9 cellular contexts compared by ENCODE assay signal in genomic region chr15:41559239-41559488, GRCh38. TPM values are rescaled to one million over a fixed set of nuclear protein-coding genes. Genes with fewer than 3 reads are reported as not detected.
DNase-seq lines count a peak whose midpoint lies in the region; ATAC-seq and TF ChIP-seq lines count a peak whose summit lies in the region.
"Had no signal": no experiment of that assay in that cellular context is flagged by ENCODE, and none has a peak within 500 bp of the region (broad histone marks: within the 10 kb centered on the region; RNA-seq: fewer than 3 reads in every experiment).

No MANE protein-coding gene starts in this region.

- CTCF ChIA-PET in BJ (lab: Yijun Ruan, JAX) (interaction anchor here (1.3 to 1.5 kb wide), 3 partner anchors 11 to 45 kb away, joined by 3 to 5 read pairs (median 4); no protein-coding TSS in a partner anchor), PC-3 (lab: Charles Lee) (no interaction called here)

- POLR2A ChIA-PET in BJ (lab: Charles Lee) (no interaction called here), PC-3 (lab: Charles Lee; ENCODE audit: unreplicated experiment) (no interaction called here)

- peak overlapping the region; percentile 98 for H3K4me2 ChIP-seq in PC-3 (ENCODE audit: low read length)

- H3K36me3 ChIP-seq in BJ (ENCODE audit: control insufficient read depth, insufficient read depth, low read length) (no peaks in the 10 kb centered on the region; the same call in 1 of the 2 replicates), PC-3 (ENCODE audit: low read depth, low read length) (no peaks in the 10 kb centered on the region), esophagus squamous epithelium (peaks cover 0 to 31% (median 0%) of the 10 kb centered on the region in 3 donors), ovary (no peaks in the 10 kb centered on the region)

- H3K4me1 ChIP-seq in PC-3 (ENCODE audit: insufficient read depth, low read length) = peaks cover 25% of the 10 kb centered on the region
- peaks cover 15 to 44% (median 26%) of the 10 kb centered on the region in 3 donors for H3K4me1 ChIP-seq in esophagus squamous epithelium
- H3K4me1 ChIP-seq in ovary (ENCODE audit: insufficient read depth) = peaks cover 30% of the 10 kb centered on the region

- no CpG with 5 or more reads among the region's 35 CpGs for WGBS in esophagus squamous epithelium, 2 donors
- WGBS in ovary, 3 donors = 0 to 3% methylated on average over 3 to 35 of the region's 35 CpGs; no CpG with 5 or more reads in 1 of the 3 donors

- H4K20me1 ChIP-seq in PC-3 (ENCODE audit: low read length) = no peaks in the 10 kb centered on the region

- TF ChIP-seq CTCF in BJ (IDR thresholded peaks at IDR 0.05; ENCODE audit: insufficient read depth, low read depth, low read length) (no peak), PC-3 (conservative IDR thresholded peaks at IDR 0.05; ENCODE audit: low read depth, low read length) (no peak), esophagus squamous epithelium (IDR thresholded peaks at IDR 0.05) (no peak), ovary (IDR thresholded peaks at IDR 0.05) (no peak)

- no peak for ATAC-seq in PC-3
- no peak for ATAC-seq in HG02840 (IDR thresholded peaks at IDR 0.05; ENCODE audit: low FRiP score, unreplicated experiment)

- TF ChIP-seq POLR2A in esophagus squamous epithelium (IDR thresholded peaks at IDR 0.05) (no peak), ovary (IDR thresholded peaks at IDR 0.05) (no peak)

- H2AFZ ChIP-seq in PC-3 (ENCODE audit: low read length) = peak overlapping the region; percentile 76; the same call in 1 of the 2 replicates

- H3K79me2 ChIP-seq in PC-3 (ENCODE audit: low read length) = 0 out of 2 replicates have a peak, but pooled peaks cover 6% of the 10 kb centered on the region

- no TSS peak for BruUV-seq in PC-3 (replicated peaks; lab: Mats Ljungman, UMichigan)

- intact Hi-C loops in PC-3 (cut with micrococcal nuclease) = loop anchor here (5.0 kb wide), 1 partner anchor 52 kb away; no protein-coding TSS in a partner anchor
- intact Hi-C loops in esophagus squamous epithelium (cut with DNase I) = no loop called here
- intact Hi-C loops in ovary (cut with DNase I) = loop anchor here (5.0 to 10.0 kb wide), 5 partner anchors 43 to 346 kb away; partner anchors contain the start of gene MGA (in 1 of the 4)

- H3K9me3 ChIP-seq in PC-3 (ENCODE audit: low read length) = no peaks in the 10 kb centered on the region
- no peaks in the 10 kb centered on the region for H3K9me3 ChIP-seq in esophagus squamous epithelium
- no peaks in the 10 kb centered on the region for H3K9me3 ChIP-seq in ovary

- no peaks in the 10 kb centered on the region for H3F3A ChIP-seq in PC-3 (ENCODE audit: low read length, unreplicated experiment)

- H3K27ac ChIP-seq in PC-3 (ENCODE audit: low read length) = no peak overlapping the region
- peak overlapping the region; percentile 45 to 84 (median 72) for H3K27ac ChIP-seq in esophagus squamous epithelium
- H3K27ac ChIP-seq in ovary = peak overlapping the region; percentile 78 to 83

- H3K27me3 ChIP-seq in BJ (ENCODE audit: control insufficient read depth, insufficient read depth, low read length) (no peaks in the 10 kb centered on the region), PC-3 (ENCODE audit: low read length) (no peaks in the 10 kb centered on the region), esophagus squamous epithelium (no peaks in the 10 kb centered on the region), ovary (no peaks in the 10 kb centered on the region)

- H3K4me3 ChIP-seq in BJ (ENCODE audit: low read depth, low read length) (peak overlapping the region; percentile 51), PC-3 (ENCODE audit: low read length) (peak overlapping the region; percentile 76), esophagus squamous epithelium (peak overlapping the region; percentile 58 to 91 (median 74)), ovary (peak overlapping the region; percentile 47)

- TF ChIP-seq EP300 in ovary (IDR thresholded peaks at IDR 0.05) = no peak

- no peak for DNase-seq in BJ (ENCODE audit: low read depth)
- DNase-seq in PC-3 = no peak
- DNase-seq in esophagus squamous epithelium (lab: John Stamatoyannopoulos, UW) = no peak
- peak in 1 of 5 donors; percentile 76 for DNase-seq in ovary
- no peak for DNase-seq in stimulated activated CD8-positive, alpha-beta memory T cell treated with anti-CD3 and anti-CD28 coated beads, Interleukin-4, amount 100 ng/mL, for 48 hours
- no peak for DNase-seq in SIG-M5 treated with dmso at 0.1 percent for 504 hours (lab: John Stamatoyannopoulos, UW; ENCODE audit: unreplicated experiment)
- no peak for DNase-seq in midbrain (lab: John Stamatoyannopoulos, UW)

- H3K9me2 ChIP-seq in PC-3 (replicated peaks; ENCODE audit: low read length) = no peaks in the 10 kb centered on the region

- peak overlapping the region; percentile 49; the same call in 1 of the 2 replicates for H3K9ac ChIP-seq in PC-3 (ENCODE audit: low read length)

RNA-seq across cellular contexts. Expression of gene TYRO3, which starts 0.2 kb away (rescaled TPM):
- polyA plus RNA-seq in BJ (2011; rRNA removed) = 13.5 and 18.8 TPM in 2 replicates
- 28.9 and 40.9 TPM in 2 replicates for polyA minus RNA-seq in BJ (2011; rRNA and poly(A)+ RNA removed)
- total RNA-seq in PC-3 (2014; rRNA removed) = 20.0 and 23.5 TPM in 2 replicates
- total RNA-seq in esophagus squamous epithelium = 10 to 100 TPM in 3 of 4 donors, 1 to 10 TPM in 1; 6.5 to 16.9 (median 11.2) TPM
- total RNA-seq in ovary = 100 to 1,000 TPM in 5 of 7 donors, 10 to 100 TPM in 2; 43.1 to 265 (median 135) TPM
- polyA plus RNA-seq in ovary = 10 to 100 TPM; 37.7 to 78.7 TPM

RNA-seq across cellular contexts. Expression of gene RPAP1, which starts 15.1 kb away (rescaled TPM):
- polyA plus RNA-seq in BJ (2011; rRNA removed) (6.4 and 14.2 TPM in 2 replicates), ovary (10 to 100 TPM in 1 of 2 donors, 1 to 10 TPM in 1; 8.6 to 12.0 TPM)
- 11.3 and 14.3 TPM in 2 replicates for polyA minus RNA-seq in BJ (2011; rRNA and poly(A)+ RNA removed)
- total RNA-seq in PC-3 (2014; rRNA removed) (28.4 and 51.1 TPM in 2 replicates), esophagus squamous epithelium (10 to 100 TPM; 15.3 to 22.6 (median 19.8) TPM), ovary (10 to 100 TPM; 19.1 to 33.2 (median 22.5) TPM)

RNA-seq across cellular contexts. Expression of gene LTK, which starts 45.5 kb away (rescaled TPM):
- polyA plus RNA-seq in BJ (2011; rRNA removed) (0.09 and 0.11 TPM in 2 replicates), ovary (under 1 TPM in 1 of 2 donors, not detected in 1; 0.23 TPM)
- 0.10 TPM in 1 of 2 replicates, not detected in the other for polyA minus RNA-seq in BJ (2011; rRNA and poly(A)+ RNA removed)
- total RNA-seq in PC-3 (2014; rRNA removed) (0.07 and 0.29 TPM in 2 replicates), esophagus squamous epithelium (under 1 TPM in 2 of 4 donors, not detected in 2; 0.38 to 0.82 TPM), ovary (under 1 TPM in 4 of 7 donors, not detected in 3; 0.17 to 0.46 (median 0.30) TPM)
- total RNA-seq: M059J had no signal
